Comparison of ENCODE assay signal across 16 cellular contexts in the genomic region with DNA sequence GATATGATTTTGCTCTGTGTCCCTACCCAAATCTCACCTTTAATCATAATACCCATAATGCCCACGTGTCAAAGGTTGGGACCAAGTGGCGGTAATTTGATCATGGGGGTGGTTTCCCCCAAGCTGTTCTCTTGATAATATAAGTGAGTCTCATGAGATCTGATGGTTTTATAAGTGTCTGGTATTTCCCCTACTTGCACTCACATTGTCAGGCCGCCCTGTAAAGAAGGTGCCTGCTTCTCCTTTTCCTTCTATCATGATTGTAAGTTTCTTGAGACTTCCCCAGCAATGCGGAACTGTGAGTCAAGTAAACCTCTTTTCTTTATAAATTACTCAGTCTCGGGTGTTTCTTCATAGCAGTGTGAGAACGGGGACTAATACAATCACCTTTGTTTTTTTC.
DNase-seq lines count a peak whose midpoint lies in the region; ATAC-seq and TF ChIP-seq lines count a peak whose summit lies in the region.
"Had no signal": no experiment of that assay in that cellular context is flagged by ENCODE, and none has a peak within 500 bp of the region (broad histone marks: within the 10 kb centered on the region; RNA-seq: fewer than 3 reads in every experiment).

No MANE protein-coding gene starts in this region.

- peak; percentile 70 for ATAC-seq in GM18868 (IDR thresholded peaks at IDR 0.05; ENCODE audit: unreplicated experiment)
- no peak for ATAC-seq in HG02870 (IDR thresholded peaks at IDR 0.05; ENCODE audit: unreplicated experiment)
- ATAC-seq in GM21526 (IDR thresholded peaks at IDR 0.05; ENCODE audit: low FRiP score, unreplicated experiment): no peak

- no peaks in the 10 kb centered on the region for H3K27me3 ChIP-seq in OCI-LY1 (ENCODE audit: insufficient read depth, low read length)

- H3F3A ChIP-seq in OCI-LY1 (ENCODE audit: insufficient read depth, low read length): no peaks in the 10 kb centered on the region

- peak overlapping the region; percentile 46; the same call in 1 of the 2 replicates for H2AFZ ChIP-seq in OCI-LY1 (ENCODE audit: low read length)

- H3K9ac ChIP-seq in OCI-LY1 (ENCODE audit: low read length): no peak overlapping the region

- no peaks in the 10 kb centered on the region for H3K4me1 ChIP-seq in OCI-LY1 (ENCODE audit: insufficient read depth, low read length, severe bottlenecking)
- H3K4me1 ChIP-seq: HAP-1 had no signal

- H3K36me3 ChIP-seq in OCI-LY1 (ENCODE audit: insufficient read depth, low read length): no peaks in the 10 kb centered on the region; the same call in 1 of the 2 replicates
- H3K36me3 ChIP-seq: HAP-1 had no signal

- no peaks in the 10 kb centered on the region for H4K20me1 ChIP-seq in OCI-LY1 (ENCODE audit: insufficient read depth, low read length)

- no peak overlapping the region for H3K4me3 ChIP-seq in OCI-LY1 (ENCODE audit: low read depth, low read length, poor library complexity, severe bottlenecking)
- H3K4me3 ChIP-seq: HAP-1 had no signal

- no peaks in the 10 kb centered on the region for H3K79me2 ChIP-seq in OCI-LY1 (ENCODE audit: insufficient read depth, low read length)

- DNase-seq in NOMO-1 (lab: John Stamatoyannopoulos, UW; ENCODE audit: unreplicated experiment in 2 of 2) (peak; percentile 38 to 80), HPDE6-E6E7 (ENCODE audit: extremely low spot score) (no peak)
- DNase-seq: C1 segment of cervical spinal cord; Calu3; CD4-positive, alpha-beta memory T cell; COR-L47; DMS53; DMS79 treated with DMSO at 0.1 percent for 48 hours; GF-D8; GOT3; HFFc6 had no signal

- H3K27ac ChIP-seq in OCI-LY1 (ENCODE audit: low read depth, low read length, poor library complexity, severe bottlenecking): no peak overlapping the region

- no peak overlapping the region for H3K4me2 ChIP-seq in OCI-LY1 (ENCODE audit: low read length)

- TF ChIP-seq CTCF in OCI-LY1 (IDR thresholded peaks at IDR 0.05; ENCODE audit: low read length): no peak

- peaks cover 18% of the 10 kb centered on the region; the same call in 1 of the 2 replicates for H3K9me3 ChIP-seq in OCI-LY1 (ENCODE audit: low read length)
- H3K9me3 ChIP-seq: HAP-1 had no signal

- H3K9me2 ChIP-seq in OCI-LY1 (ENCODE audit: low read depth, low read length): no peaks in the 10 kb centered on the region
